ENCODE assay signal across 21 cellular contexts in genomic region chr6:35557239-35557638, GRCh38. TPM values are rescaled to one million over a fixed set of nuclear protein-coding genes. Genes with fewer than 3 reads are reported as not detected.
"Had no signal": no experiment of that assay in that cellular context is flagged by ENCODE, and none has a peak within 500 bp of the region (broad histone marks: within the 10 kb centered on the region; RNA-seq: fewer than 3 reads in every experiment).

No MANE protein-coding gene starts in this region.

- H3K36me3 ChIP-seq: cardiac muscle cell, esophagus muscularis mucosa, neural progenitor cell, sigmoid colon, thoracic aorta had no signal

- H3K27me3 ChIP-seq: cardiac muscle cell, neural progenitor cell, sigmoid colon had no signal

- DNase-seq: activated CD4-positive, alpha-beta T cell treated with anti-CD3 and anti-CD28 coated beads, Interleukin-2, amount 50 U/mL, for 4 hours; activated naive CD8-positive, alpha-beta T cell treated with anti-CD3 and anti-CD28 coated beads for 36 hours; dermis blood vessel endothelial cell; effector memory CD4-positive, alpha-beta T cell; hippocampal formation; left colon; mammary epithelial cell; naive thymus-derived CD4-positive, alpha-beta T cell; sigmoid colon; stimulated activated CD4-positive, alpha-beta T cell treated with anti-CD3 and anti-CD28 coated beads, Interleukin-4, amount 100 ng/mL, for 4 hours had no signal

- H3K4me1 ChIP-seq: esophagus muscularis mucosa, neural progenitor cell, sigmoid colon had no signal

- H3K4me3 ChIP-seq: cardiac muscle cell, esophagus muscularis mucosa, mucosa of descending colon, neural progenitor cell, sigmoid colon, thoracic aorta had no signal

- H3K27ac ChIP-seq: cardiac muscle cell, esophagus muscularis mucosa, neural progenitor cell, sigmoid colon, thoracic aorta had no signal

- H3K9me3 ChIP-seq: mucosa of descending colon, thoracic aorta had no signal

- ATAC-seq: left colon; mucosa of descending colon; naive thymus-derived CD4-positive, alpha-beta T cell; stimulated activated memory B cell treated with anti-CD40 and anti-IgM and Interleukin-4, amounts not matched to agents 10 μg/mL and 1 μg/mL and 100 μg/mL, for 72 hours had no signal

RNA-seq across cellular contexts. Expression of gene TULP1, which starts 44.5 kb away (rescaled TPM):
- total RNA-seq: activated naive CD8-positive, alpha-beta T cell treated with anti-CD3 and anti-CD28 coated beads for 36 hours; activated T-helper 1 cell treated with anti-CD3 and anti-CD28 coated beads, Interleukin-12 subunit alpha, Interleukin-12 subunit beta, Interleukin-2, Interleukin-4 antibody, amounts not matched to agents 30 ng/mL and 10 ng/mL and 1 ng/mL, durations not matched to agents 14 hours and 24 hours and 36 hours; dermis blood vessel endothelial cell; endothelial cell of umbilical vein; left colon; mammary epithelial cell; mucosa of descending colon; naive thymus-derived CD4-positive, alpha-beta T cell; osteocyte; pulmonary artery endothelial cell; sigmoid colon; T-helper 2 cell treated with Interferon-gamma antibody and Interleukin-4, amounts not matched to agents 100 ng/mL and 5 ng/mL, for 36 hours; thoracic aorta had no signal
